8 cellular contexts compared by ENCODE assay signal in the genomic region with DNA sequence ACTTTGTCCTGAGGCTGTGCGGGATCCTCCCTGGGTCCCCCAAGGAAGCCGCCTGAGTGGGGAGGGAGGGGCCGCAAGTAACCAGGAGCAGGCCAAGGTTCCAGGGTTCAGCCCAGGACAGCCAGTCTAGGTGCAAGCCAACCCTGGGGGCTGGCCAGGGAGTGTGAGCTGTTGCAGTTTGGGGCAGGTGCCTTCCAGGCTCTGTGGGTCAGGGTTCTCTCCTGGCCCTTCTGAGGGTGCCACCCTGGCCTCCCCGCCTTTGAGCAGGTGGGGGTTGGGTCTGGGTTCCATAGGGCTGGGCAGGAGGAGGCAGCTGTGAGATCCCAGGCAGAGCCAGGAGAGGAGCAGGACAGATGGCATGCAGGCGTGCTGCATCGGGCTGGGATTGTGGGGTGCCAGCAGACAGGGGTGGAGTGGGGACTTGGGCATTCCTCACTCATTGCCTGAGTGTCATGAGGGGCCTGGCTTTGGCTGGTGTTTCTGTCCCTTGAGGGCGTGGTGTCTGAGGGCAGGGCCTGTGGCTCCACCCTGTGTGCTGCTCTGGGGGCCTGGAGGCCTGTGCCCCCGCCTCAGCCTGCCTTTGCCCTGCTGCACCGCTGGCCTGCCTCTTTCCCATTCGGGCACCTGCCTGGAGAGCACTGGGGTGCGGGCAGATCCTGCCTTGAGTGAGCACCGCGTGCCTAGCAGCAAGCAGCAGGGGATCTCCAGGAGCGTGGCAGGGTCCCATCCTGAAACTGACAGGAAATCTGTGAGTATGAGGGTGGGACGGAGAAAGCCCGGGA. TPM values are rescaled to one million over a fixed set of nuclear protein-coding genes. Genes with fewer than 3 reads are reported as not detected.
DNase-seq lines count a peak whose midpoint lies in the region; FAIRE-seq and TF ChIP-seq lines count a peak whose summit lies in the region.

No MANE protein-coding gene starts in this region.

- POLR2A ChIA-PET in H1 (lab: Charles Lee; ENCODE audit: partially characterized antibody): interaction anchor here (0.6 kb wide), 1 partner anchor 144 kb away, joined by 3 read pairs; no protein-coding TSS in a partner anchor

- no peak overlapping the region for H3K23ac ChIP-seq in H1 (ENCODE audit: insufficient read length)

- no peaks in the 10 kb centered on the region for H3K27me3 ChIP-seq in H1 (replicated peaks in 1 of 4; ENCODE audit: control insufficient read depth in 3 of 4, extremely low read depth in 1 of 4, insufficient read depth in 3 of 4, low read length in 3 of 4)

- H2BK12ac ChIP-seq in H1 (ENCODE audit: low read depth, low read length): 0 out of 2 replicates have a peak overlapping the region, but pooled peaks have one; percentile 50

- no peak overlapping the region for H3K4me2 ChIP-seq in H1 (ENCODE audit: insufficient read depth in 1 of 2, low read depth in 2 of 2, low read length in 2 of 2)

- no peak overlapping the region for H2BK120ac ChIP-seq in H1 (replicated peaks; ENCODE audit: low read depth, low read length)

- peaks cover 0 to 63% of the 10 kb centered on the region in 2 experiments; a peak in 3 of 4 replicates for H3K79me2 ChIP-seq in H1 (ENCODE audit: control insufficient read depth in 1 of 2, insufficient read depth in 2 of 2, low read length in 2 of 2)

- peaks cover 1% of the 10 kb centered on the region for H3K27me3 Mint-ChIP-seq in IgD-negative memory B cell

- H4K5ac ChIP-seq in H1 (ENCODE audit: insufficient read length, low read depth, low read length): no peak overlapping the region

- H3K4me1 Mint-ChIP-seq in IgD-negative memory B cell: peaks cover 54 to 68% (median 67%) of the 10 kb centered on the region in 3 donors

- H3K9me3 Mint-ChIP-seq in IgD-negative memory B cell: no peaks in the 10 kb centered on the region

- no peaks in the 10 kb centered on the region for H3K9me3 ChIP-seq in H1 (ENCODE audit: insufficient read depth in 2 of 2, low read depth in 1 of 2, low read length in 1 of 2)

- H3K4ac ChIP-seq in H1 (replicated peaks; ENCODE audit: insufficient read length, low read depth, low read length): no peak overlapping the region

- no peak for TF ChIP-seq RAD21 in H1 (IDR thresholded peaks at IDR 0.05 in 1 of 2, conservative IDR thresholded peaks at IDR 0.05 in 1 of 2; ENCODE audit: low read depth in 2 of 2, low read length in 2 of 2)

- no peak overlapping the region for H2BK15ac ChIP-seq in H1 (ENCODE audit: low read length)

- H3K4me3 Mint-ChIP-seq in IgD-negative memory B cell: peak overlapping the region; percentile 92 to 98 (median 95)

- H3K4me3 ChIP-seq in H1 (ENCODE audit: extremely low read depth in 1 of 4, insufficient read depth in 2 of 4, low read depth in 3 of 4, low read length in 4 of 4): no peak overlapping the region

- peak; percentile 49 for DNase-seq in activated T-cell treated with anti-CD3 and anti-CD28 coated beads for 48 hours (ENCODE audit: low read depth)
- no peak for DNase-seq in activated T-cell treated with anti-CD3 and anti-CD28 coated beads for 4 hours
- DNase-seq in H1 (ENCODE audit: low read depth in 1 of 2, low spot score in 2 of 2): no peak
- peak; percentile 78 for DNase-seq in stimulated activated CD8-positive, alpha-beta memory T cell treated with anti-CD3 and anti-CD28 coated beads, Interleukin-4, amount 100 ng/mL, for 48 hours
- DNase-seq in C1 segment of cervical spinal cord (lab: John Stamatoyannopoulos, UW): no peak
- no peak for DNase-seq in SKM-1 treated with dmso at 0.1 percent for 144 hours (lab: John Stamatoyannopoulos, UW; ENCODE audit: unreplicated experiment)
- no peak for DNase-seq in DMS53 treated with DMSO at 0.1 percent for 48 hours (lab: John Stamatoyannopoulos, UW; ENCODE audit: unreplicated experiment)

- no peak overlapping the region for H3K18ac ChIP-seq in H1 (ENCODE audit: extremely low read depth, low read length)

- H3K14ac ChIP-seq in H1 (ENCODE audit: insufficient read length): no peak overlapping the region

- H2BK5ac ChIP-seq in H1 (ENCODE audit: low read depth, low read length): no peak overlapping the region; the same call in 1 of the 2 replicates

- peaks cover 36% of the 10 kb centered on the region for H3K79me1 ChIP-seq in H1 (ENCODE audit: low read depth, low read length)

- H3K36me3 ChIP-seq in H1 (ENCODE audit: control insufficient read depth in 2 of 4, insufficient read depth in 4 of 4, low read length in 3 of 4): no peaks in the 10 kb centered on the region

- no peak for TF ChIP-seq POLR2A in H1 (IDR thresholded peaks at IDR 0.05; ENCODE audit: control extremely low read depth in 1 of 2, low read depth in 2 of 2, low read length in 2 of 2)

- no peak for TF ChIP-seq CTCF in H1 (IDR thresholded peaks at IDR 0.05; ENCODE audit: control extremely low read depth in 1 of 3, insufficient read depth in 1 of 3, low read depth in 1 of 3, low read length in 3 of 3)

- H2AK5ac ChIP-seq in H1 (ENCODE audit: low read depth, low read length): no peak overlapping the region

- no peak overlapping the region for H4K91ac ChIP-seq in H1 (replicated peaks; ENCODE audit: insufficient read length, low read length)

- no peak for FAIRE-seq in H1 (lab: Jason Lieb, UNC)

- no peak overlapping the region; the same call in 1 of the 2 replicates for H4K8ac ChIP-seq in H1 (ENCODE audit: extremely low read depth, insufficient read depth, low read length)

- peaks cover 18 to 49% of the 10 kb centered on the region in 2 experiments for H4K20me1 ChIP-seq in H1 (replicated peaks in 1 of 2; ENCODE audit: control insufficient read depth in 1 of 2, insufficient read depth in 2 of 2, low read length in 2 of 2)

- peak overlapping the region; percentile 85 to 99 (median 97) for H3K27ac Mint-ChIP-seq in IgD-negative memory B cell

- H3K9ac ChIP-seq in H1 (replicated peaks in 1 of 4; ENCODE audit: extremely low read depth in 1 of 4, low read depth in 3 of 4, low read length in 3 of 4): no peak overlapping the region; a peak in 1 of 7 replicates

- H3K36me3 Mint-ChIP-seq in IgD-negative memory B cell: peaks cover 7% of the 10 kb centered on the region

- no peak overlapping the region for H2BK20ac ChIP-seq in H1 (ENCODE audit: low read length)

- 88% methylated on average over 13 of the region's 16 CpGs; no CpG with 5 or more reads in 1 of the 2 experiments for WGBS in H1 (ENCODE audit: extremely low coverage in 1 of 2, insufficient coverage in 1 of 2, insufficient read length in 1 of 2, insufficient replicate concordance in 2 of 2, low coverage in 1 of 2, low lambda C conversion rate in 2 of 2, missing lambda C conversion rate in 1 of 2), 2 experiments

- H3K27ac ChIP-seq in H1 (ENCODE audit: low read depth, low read length): no peak overlapping the region

- CTCF ChIA-PET in H1 (lab: Charles Lee; ENCODE audit: partially characterized antibody): interaction anchor here (0.9 to 2.2 kb wide), 6 partner anchors 12 to 195 kb away, joined by 3 to 9 read pairs (median 3); no protein-coding TSS in a partner anchor

- no peaks in the 10 kb centered on the region for H3K23me2 ChIP-seq in H1 (ENCODE audit: low read depth, low read length)

- no peak for TF ChIP-seq EP300 in H1 (IDR thresholded peaks at IDR 0.05; ENCODE audit: borderline replicate concordance in 1 of 2, low read depth in 2 of 2, low read length in 2 of 2)

- peaks cover 0 to 18% (median 3%) of the 10 kb centered on the region in 4 experiments; a peak in 5 of 7 replicates for H3K4me1 ChIP-seq in H1 (replicated peaks in 1 of 4; ENCODE audit: control insufficient read depth in 3 of 4, insufficient read depth in 4 of 4, low read length in 3 of 4)

- H3K56ac ChIP-seq in H1 (replicated peaks; ENCODE audit: insufficient read length, low read depth, low read length): no peak overlapping the region

- no peak overlapping the region for H2AFZ ChIP-seq in H1 (ENCODE audit: low read length)

TF ChIP-seq in H1, 55 proteins besides CTCF, POLR2A, EP300 and RAD21:
- no peak for TF ChIP-seq RNF2 (IDR thresholded peaks at IDR 0.05; ENCODE audit: borderline replicate concordance, low read depth, low read length, missing control alignments, poor library complexity, severe bottlenecking)
- no peak for TF ChIP-seq BRCA1 (IDR thresholded peaks at IDR 0.05; ENCODE audit: low read depth, low read length)
- TF ChIP-seq CHD2 (IDR thresholded peaks at IDR 0.05; ENCODE audit: low read length): no peak
- no peak for TF ChIP-seq TAF1 (IDR thresholded peaks at IDR 0.05; ENCODE audit: low read depth, low read length)
- no peak for TF ChIP-seq SP1 (IDR thresholded peaks at IDR 0.05; ENCODE audit: low read depth, low read length)
- TF ChIP-seq MAFK (IDR thresholded peaks at IDR 0.05; ENCODE audit: low read depth, low read length): no peak
- TF ChIP-seq JUND (IDR thresholded peaks at IDR 0.05; ENCODE audit: low read length): no peak
- no peak for TF ChIP-seq TEAD4 (IDR thresholded peaks at IDR 0.05; ENCODE audit: low read depth, low read length)
- no peak for TF ChIP-seq TAF7 (optimal IDR thresholded peaks at IDR 0.05; ENCODE audit: borderline replicate concordance, low read depth, low read length)
TF ChIP-seq in H1: peak in this region for 0.

RNA-seq across cellular contexts. Expression of gene KLF13, which starts 18.4 kb away (rescaled TPM):
- polyA plus RNA-seq in IgD-negative memory B cell: 81.4 TPM
- total RNA-seq in H1 (2021; fragmentation: NEBNext Ultra II Directional; extraction: Animal tissue kit (Norgen Biotek cat#: 25700)): 32.4 and 33.4 TPM in 2 replicates
- 15.7 and 18.3 TPM in 2 replicates for polyA plus RNA-seq in H1 (2011; rRNA removed)
- polyA plus RNA-seq in H1 (2011; cell fraction: cytosol; rRNA removed): 16.2 TPM
- polyA plus RNA-seq in H1 (2011; cell fraction: nucleus; rRNA removed): 17.3 TPM
- polyA plus RNA-seq in H1 (2012, experiment 1 of 2): 21.5 to 39.3 TPM (median 24.4 TPM) in 4 replicates
- polyA plus RNA-seq in H1 (2012, experiment 2 of 2): 13.0 TPM
- 34.5 TPM for polyA plus RNA-seq in H1 (2013, experiment 1 of 2)
- polyA plus RNA-seq in H1 (2013, experiment 2 of 2): 37.8 TPM
- 15.4 and 21.4 TPM in 2 replicates for polyA minus RNA-seq in H1 (2011; rRNA and poly(A)+ RNA removed)
- 21.7 TPM for polyA minus RNA-seq in H1 (2011; cell fraction: cytosol; rRNA and poly(A)+ RNA removed)
- 10.9 TPM for polyA minus RNA-seq in H1 (2011; cell fraction: nucleus; rRNA and poly(A)+ RNA removed)

Comparison
In these comparisons a context has a peak if more than half of its experiments do, and no peak if none do; other contexts are left out.
1. DNase-seq: peak in activated T-cell treated with anti-CD3 and anti-CD28 coated beads for 48 hours (single experiment) and stimulated activated CD8-positive, alpha-beta memory T cell treated with anti-CD3 and anti-CD28 coated beads, Interleukin-4, amount 100 ng/mL, for 48 hours (single experiment); none in activated T-cell treated with anti-CD3 and anti-CD28 coated beads for 4 hours (single experiment), H1 (0 of 2), C1 segment of cervical spinal cord (0 of 14), SKM-1 treated with dmso at 0.1 percent for 144 hours (single experiment) and DMS53 treated with DMSO at 0.1 percent for 48 hours (single experiment).